ENCODE assay signal across 8 cellular contexts in the genomic region with DNA sequence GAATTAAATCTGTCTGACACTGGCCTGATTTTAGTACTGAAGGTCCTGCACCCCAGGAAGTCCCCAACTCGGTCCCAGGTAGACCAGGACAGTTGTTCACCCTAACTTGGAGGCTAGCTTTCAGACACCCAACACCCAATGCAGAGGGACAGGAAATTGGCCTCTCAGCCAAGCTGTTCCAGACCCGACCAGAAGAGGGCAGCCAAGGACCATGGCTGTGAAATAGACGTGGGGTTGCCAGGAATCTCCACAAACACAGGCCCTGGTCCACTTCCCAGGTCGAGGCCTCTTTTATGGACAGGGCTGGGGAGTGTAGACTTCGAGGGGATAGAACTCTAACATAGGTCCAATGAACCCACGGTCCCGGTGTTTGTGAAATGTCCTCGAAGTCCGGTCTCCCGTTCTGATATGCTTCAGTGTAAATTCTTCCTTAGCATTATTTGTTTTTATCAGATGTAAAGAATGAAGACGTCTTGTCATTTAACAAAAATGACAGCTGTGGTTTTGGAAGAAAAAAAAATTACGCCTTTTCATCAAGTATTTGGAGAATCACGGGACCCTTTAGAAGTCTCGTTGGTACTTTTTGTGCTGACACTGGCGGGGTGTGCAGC.
DNase-seq lines count a peak whose midpoint lies in the region; ATAC-seq and TF ChIP-seq lines count a peak whose summit lies in the region.

No MANE protein-coding gene starts in this region.

- H3K9me3 ChIP-seq in mammary epithelial cell (replicated peaks; ENCODE audit: insufficient read depth, low read length): no peaks in the 10 kb centered on the region

- peak; percentile 91 for ATAC-seq in GM21723 (IDR thresholded peaks at IDR 0.05; ENCODE audit: unreplicated experiment)

- dilution Hi-C loops in mammary epithelial cell (cut with HindIII; ENCODE audit: low sequenced_read_pairs): loop anchor here (5.0 kb wide), 1 partner anchor 43 kb away; no protein-coding TSS in a partner anchor

- H3K4me3 ChIP-seq in mammary epithelial cell (replicated peaks in 1 of 3; ENCODE audit: insufficient read depth in 1 of 3, low read depth in 2 of 3, low read length in 3 of 3): no peak overlapping the region

- H3K9ac ChIP-seq in mammary epithelial cell (ENCODE audit: insufficient read depth, low read length): no peak overlapping the region

- no peaks in the 10 kb centered on the region for H4K20me1 ChIP-seq in mammary epithelial cell (ENCODE audit: insufficient read depth, low read length)

- no peaks in the 10 kb centered on the region for H3K4me1 ChIP-seq in mammary epithelial cell (ENCODE audit: insufficient read depth, low read length)

- no peak overlapping the region for H2AFZ ChIP-seq in mammary epithelial cell (ENCODE audit: low read depth, low read length)

- intact Hi-C loops in mammary epithelial cell (cut with micrococcal nuclease): loop anchor here (1.0 to 10.0 kb wide), 3 partner anchors 265 to 613 kb away; a partner anchor contains a TSS

- in situ Hi-C loops in mammary epithelial cell (cut with MboI; ENCODE audit: low sequenced_read_pairs in 2 of 2): loop anchor here (10.0 to 25.0 kb wide), 2 partner anchors 533 to 535 kb away; a partner anchor contains a TSS

- DNase-seq in NCI-H1417 (lab: John Stamatoyannopoulos, UW) (peak; percentile 47 to 80 (median 80)), NCI-H1417 treated with DMSO at 0.1 percent for 48 hours (lab: John Stamatoyannopoulos, UW) (no peak), Kasumi-1 (lab: John Stamatoyannopoulos, UW) (peak; percentile 51 to 53), SHP77 treated with DMSO at 0.1 percent for 48 hours (lab: John Stamatoyannopoulos, UW) (peak; percentile 32), mammary epithelial cell (peak; percentile 43), kidney glomerular epithelial cell (lab: John Stamatoyannopoulos, UW) (peak; percentile 67)
- DNase-seq in stimulated activated CD4-positive, alpha-beta T cell treated with anti-CD3 and anti-CD28 coated beads, Interleukin-4, amount 100 ng/mL, for 24 hours: peak; percentile 36

- BruUV-seq in mammary epithelial cell (replicated peaks; lab: Mats Ljungman, UMichigan): no TSS peak

- H3K36me3 ChIP-seq in mammary epithelial cell (ENCODE audit: insufficient read depth, low read length): no peaks in the 10 kb centered on the region

- WGBS in mammary epithelial cell (ENCODE audit: low coverage, missing lambda C conversion rate): 48% methylated on average over 14 of the region's 15 CpGs

- TF ChIP-seq CTCF in mammary epithelial cell (conservative IDR thresholded peaks at IDR 0.05 in 1 of 2, IDR thresholded peaks at IDR 0.05 in 1 of 2; ENCODE audit: extremely low read depth in 1 of 2, insufficient read depth in 1 of 2, low read depth in 1 of 2, low read length in 2 of 2): peak; percentile 96 to 98

- no peaks in the 10 kb centered on the region for H3K27me3 ChIP-seq in mammary epithelial cell (ENCODE audit: insufficient read depth, low read length)

- CTCF ChIA-PET in mammary epithelial cell (lab: Charles Lee; ENCODE audit: low non-redundant PET): interaction anchor here (0.7 kb wide), 1 partner anchor 1149 kb away, joined by 6 read pairs; no protein-coding TSS in a partner anchor

- no peaks in the 10 kb centered on the region for H3K79me2 ChIP-seq in mammary epithelial cell (ENCODE audit: insufficient read depth, low read length)

- H3K4me2 ChIP-seq in mammary epithelial cell (ENCODE audit: insufficient read depth, low read depth, low read length): no peak overlapping the region

- H3K27ac ChIP-seq in mammary epithelial cell (ENCODE audit: insufficient read depth, low read depth, low read length): no peak overlapping the region
